ENCODE assay signal across 35 cellular contexts in the genomic region with DNA sequence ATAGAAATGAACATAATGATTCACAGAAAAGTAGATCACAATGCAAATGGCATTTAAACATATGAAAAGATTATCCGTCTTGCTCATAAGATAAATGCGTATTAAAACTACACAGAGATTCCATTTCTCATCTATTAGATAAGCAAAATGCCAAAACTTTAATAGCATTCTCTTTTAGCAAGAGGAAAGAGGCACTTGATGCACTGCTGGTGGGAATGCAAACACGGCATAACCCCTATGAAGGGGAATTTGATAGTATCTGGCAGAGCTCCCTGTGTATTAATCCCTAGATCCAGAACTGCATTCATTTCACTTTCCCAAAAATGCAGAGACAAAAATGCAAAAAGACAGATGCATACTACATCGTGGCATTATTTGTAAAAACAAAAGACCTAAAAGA.
"Had no signal": no experiment of that assay in that cellular context is flagged by ENCODE, and none has a peak within 500 bp of the region (broad histone marks: within the 10 kb centered on the region; RNA-seq: fewer than 3 reads in every experiment).

No MANE protein-coding gene starts in this region.

- H3K36me3 ChIP-seq: adrenal gland, breast epithelium had no signal

- H3K27me3 ChIP-seq: adrenal gland, body of pancreas, breast epithelium had no signal

- H3K27ac ChIP-seq: adrenal gland, breast epithelium, KMS-11, PC-9, RWPE1, VCaP had no signal

- H3K27ac Mint-ChIP-seq: activated B cell treated with CpG ODN at 0.5 μM for 24 hours; activated CD4-positive, alpha-beta memory T cell treated with anti-CD3 and anti-CD28 coated beads for 36 hours; activated naive CD4-positive, alpha-beta T cell treated with anti-CD3 and anti-CD28 coated beads for 36 hours; activated naive CD4-positive, alpha-beta T cell treated with anti-CD3 and anti-CD28 coated beads, Interleukin-2, amount 50 U/mL, for 72 hours; activated T-helper 1 cell treated with anti-CD3 and anti-CD28 coated beads, Interleukin-12 subunit alpha, Interleukin-12 subunit beta, Interleukin-2, Interleukin-4 antibody, amounts not matched to agents 30 ng/mL and 10 ng/mL and 1 ng/mL, durations not matched to agents 14 hours and 24 hours and 36 hours; T-cell; T-helper 17 cell had no signal

- H3K27me3 Mint-ChIP-seq: T-helper 17 cell had no signal

- ATAC-seq: activated naive CD4-positive, alpha-beta T cell treated with anti-CD3 and anti-CD28 coated beads, Interleukin-2, amount 50 U/mL, for 72 hours; activated T-cell treated with anti-CD3 and anti-CD28 coated beads, Interleukin-2, amount 50 U/mL, for 4 hours; body of pancreas; Right ventricle myocardium inferior; T-cell; T-helper 17 cell had no signal

- H3K4me1 Mint-ChIP-seq: activated B cell treated with CpG ODN at 0.5 μM for 24 hours, T-cell, T-helper 17 cell had no signal

- H3K9me3 ChIP-seq: adrenal gland had no signal

- H3K4me3 ChIP-seq: adrenal gland, body of pancreas, breast epithelium, PC-9 had no signal

- H3K4me3 Mint-ChIP-seq: activated B cell treated with CpG ODN at 0.5 μM for 24 hours; activated CD4-positive, alpha-beta memory T cell treated with anti-CD3 and anti-CD28 coated beads for 36 hours; activated naive CD4-positive, alpha-beta T cell treated with anti-CD3 and anti-CD28 coated beads for 36 hours; activated T-cell treated with anti-CD3 and anti-CD28 coated beads, Interleukin-2, amount 50 U/mL, for 4 hours; activated T-helper 1 cell treated with anti-CD3 and anti-CD28 coated beads, Interleukin-12 subunit alpha, Interleukin-12 subunit beta, Interleukin-2, Interleukin-4 antibody, amounts not matched to agents 30 ng/mL and 10 ng/mL and 1 ng/mL, durations not matched to agents 14 hours and 24 hours and 36 hours; T-cell; T-helper 17 cell had no signal

- H3K4me1 ChIP-seq: adrenal gland, body of pancreas, breast epithelium had no signal

- DNase-seq: activated B cell treated with CpG ODN at 0.5 μM for 24 hours; activated CD4-positive, alpha-beta memory T cell treated with anti-CD3 and anti-CD28 coated beads for 36 hours; activated CD4-positive, alpha-beta T cell treated with anti-CD3 and anti-CD28 coated beads for 4 hours; activated CD4-positive, alpha-beta T cell treated with anti-CD3 and anti-CD28 coated beads, Interleukin-2, amount 50 U/mL, for 1 hour; activated CD4-positive, CD25-positive, alpha-beta regulatory T cell treated with anti-CD3 and anti-CD28 coated beads, Interleukin-2, amount 50 U/mL, for 72 hours; activated CD8-positive, alpha-beta memory T cell treated with anti-CD3 and anti-CD28 coated beads, Interleukin-2, amount 50 U/mL, for 4 hours; activated gamma-delta T cell treated with Interleukin-2 at 50 U/mL for 16 hours; activated naive CD4-positive, alpha-beta T cell treated with anti-CD3 and anti-CD28 coated beads for 36 hours; activated T-cell treated with anti-CD3 and anti-CD28 coated beads for 4 hours; activated T-cell treated with anti-CD3 and anti-CD28 coated beads, Interleukin-2, amount 50 U/mL, for 4 hours; adrenal gland; body of pancreas; MM.1S; MV-4-11; NCI-H1105; NCI-H1417 treated with DMSO at 0.1 percent for 48 hours; NCI-H187 treated with DMSO at 0.1 percent for 48 hours; NCI-H2081; NCI-H446; NCI-H510A treated with DMSO at 0.1 percent for 48 hours; NCI-H69; NCI-H82; NK-92 treated with Interleukin-12 subunit alpha and Interleukin-12 subunit beta, amount 100 ng/mL, for 24 hours; PC-9; SIG-M5; T-cell; T-helper 17 cell; T-helper 9 cell had no signal
